ENCODE assay signal across 10 cellular contexts in the genomic region with DNA sequence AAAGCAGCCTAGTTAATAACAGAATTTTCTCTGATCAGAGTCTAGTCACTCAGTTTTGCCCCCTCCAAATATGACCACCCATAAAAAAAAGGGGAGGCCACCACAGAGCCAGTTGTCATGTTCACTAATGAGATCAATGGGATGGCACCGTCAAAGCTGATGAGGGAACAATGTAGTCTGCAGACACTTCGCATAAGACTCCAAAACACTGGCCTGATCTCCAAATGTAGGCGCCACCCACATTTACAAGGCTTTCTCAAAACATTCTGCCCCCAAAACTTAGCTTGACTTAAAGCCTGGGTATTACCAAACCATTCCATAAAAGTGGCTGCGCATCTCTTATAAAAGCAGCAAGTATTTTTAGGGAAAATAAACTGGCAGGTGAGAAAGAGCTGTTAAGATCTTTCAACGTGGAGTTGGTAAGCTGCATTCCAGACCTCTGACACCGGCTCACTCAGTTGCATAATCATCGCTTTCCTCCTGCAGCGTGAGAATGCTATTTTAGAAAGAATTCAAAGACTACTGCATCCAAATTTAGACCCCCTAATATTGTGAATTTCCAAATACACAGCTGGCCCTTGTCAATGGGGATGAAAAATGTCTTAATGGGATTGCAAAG. TPM values are rescaled to one million over a fixed set of nuclear protein-coding genes. Genes with fewer than 3 reads are reported as not detected.
A peak's percentile ranks its signal among the peaks of the same experiment; 100 is the strongest.
DNase-seq lines count a peak whose midpoint lies in the region; TF ChIP-seq lines count a peak whose summit lies in the region.
"Had no signal": no experiment of that assay in that cellular context is flagged by ENCODE, and none has a peak within 500 bp of the region (broad histone marks: within the 10 kb centered on the region; RNA-seq: fewer than 3 reads in every experiment).

No MANE protein-coding gene starts in this region.

- peaks cover 3% of the 10 kb centered on the region for H3K4me1 ChIP-seq in endodermal cell (ENCODE audit: control insufficient read depth, insufficient read depth, low read length)

- peak overlapping the region; percentile 63 for H3K27ac ChIP-seq in endodermal cell (ENCODE audit: low read depth, low read length)

- peaks cover 11% of the 10 kb centered on the region for H3K9me3 Mint-ChIP-seq in endodermal cell
- no peaks in the 10 kb centered on the region for H3K9me3 Mint-ChIP-seq in nephron

- H3K27me3 Mint-ChIP-seq in endodermal cell (ENCODE audit: insufficient read depth) (peaks cover 3% of the 10 kb centered on the region), nephron (ENCODE audit: low read depth) (no peaks in the 10 kb centered on the region)

- H3K4me1 Mint-ChIP-seq in endodermal cell (peaks cover 18% of the 10 kb centered on the region), nephron (peaks cover 19% of the 10 kb centered on the region)

- H3K9ac ChIP-seq in endodermal cell (ENCODE audit: extremely low read depth, low read length, poor library complexity, severe bottlenecking) = no peak overlapping the region

- POLR2A ChIA-PET in GM10248 (lab: Yijun Ruan, JAX) = no interaction called here

- no peaks in the 10 kb centered on the region for H3K27me3 ChIP-seq in endodermal cell (ENCODE audit: control insufficient read depth, insufficient read depth, low read length, poor library complexity, severe bottlenecking)

- CTCF ChIA-PET in GM10248 (lab: Yijun Ruan, JAX) = interaction anchor here (0.9 to 1.5 kb wide), 6 partner anchors 9 to 74 kb away, joined by 3 to 6 read pairs (median 4); no protein-coding TSS in a partner anchor

- peaks cover 23% of the 10 kb centered on the region for H3K36me3 ChIP-seq in endodermal cell (ENCODE audit: control insufficient read depth, insufficient read depth, low read length)

- peaks cover 9% of the 10 kb centered on the region for H3K36me3 Mint-ChIP-seq in endodermal cell (ENCODE audit: low read depth)
- H3K36me3 Mint-ChIP-seq in nephron (ENCODE audit: low read depth) = peaks cover 15% of the 10 kb centered on the region

- H3K4me3 Mint-ChIP-seq in endodermal cell (no peak overlapping the region), nephron (no peak overlapping the region)

- no peak overlapping the region for H3K4me3 ChIP-seq in endodermal cell (ENCODE audit: low read length)

- peak overlapping the region; percentile 71 for H3K27ac Mint-ChIP-seq in endodermal cell
- peak overlapping the region; percentile 6 to 53 (median 48) for H3K27ac Mint-ChIP-seq in nephron

- 49 to 60% methylated on average over 5 to 8 of the region's 8 CpGs for WGBS in endodermal cell (ENCODE audit: insufficient coverage in 1 of 2, insufficient read length in 1 of 2), 2 experiments

- DNase-seq in ELR (ENCODE audit: low read depth) (peak; percentile 67), NOMO-1 (lab: John Stamatoyannopoulos, UW; ENCODE audit: unreplicated experiment in 2 of 2) (peak; percentile 32 to 50), endodermal cell (peak; percentile 78), mucosa of gallbladder (ENCODE audit: low spot score) (no peak), GDM1 (lab: John Stamatoyannopoulos, UW) (no peak), GM10248 (ENCODE audit: extremely low spot score) (no peak)
- DNase-seq in stimulated activated CD4-positive, alpha-beta T cell treated with anti-CD3 and anti-CD28 coated beads, Interleukin-2, amount 100 ng/mL, for 48 hours = no peak
- DNase-seq: DMS153, hypothalamus had no signal

- TF ChIP-seq CTCF in endodermal cell (conservative IDR thresholded peaks at IDR 0.05) (no peak), nephron (IDR thresholded peaks at IDR 0.05; ENCODE audit: unreplicated experiment in 3 of 3) (no peak), GM10248 (IDR thresholded peaks at IDR 0.05; ENCODE audit: control extremely low read depth, extremely low read depth, low read depth, missing control alignments) (no peak)

- H3K9me3 ChIP-seq in endodermal cell (ENCODE audit: control insufficient read depth, low read length) = peaks cover 14% of the 10 kb centered on the region

RNA-seq across cellular contexts. Expression of gene TBC1D7, which starts 59.3 kb away (rescaled TPM):
- total RNA-seq in endodermal cell (10 to 100 TPM; 37.7 to 59.0 TPM), mucosa of gallbladder (14.6 TPM)
- 46.2 TPM for polyA plus RNA-seq in endodermal cell (2013, experiment 1 of 2)
- polyA plus RNA-seq in endodermal cell (2013, experiment 2 of 2) = 46.3 TPM

Comparison
In these comparisons a context has a peak if more than half of its experiments do, and no peak if none do; other contexts are left out.
1. DNase-seq: peak in ELR (single experiment), NOMO-1 (2 of 2) and endodermal cell (single experiment); none in mucosa of gallbladder (single experiment), GDM1 (single experiment), GM10248 (single experiment) and stimulated activated CD4-positive, alpha-beta T cell treated with anti-CD3 and anti-CD28 coated beads, Interleukin-2, amount 100 ng/mL, for 48 hours (0 of 2).